Comparison of ENCODE assay signal across 11 cellular contexts in the genomic region with DNA sequence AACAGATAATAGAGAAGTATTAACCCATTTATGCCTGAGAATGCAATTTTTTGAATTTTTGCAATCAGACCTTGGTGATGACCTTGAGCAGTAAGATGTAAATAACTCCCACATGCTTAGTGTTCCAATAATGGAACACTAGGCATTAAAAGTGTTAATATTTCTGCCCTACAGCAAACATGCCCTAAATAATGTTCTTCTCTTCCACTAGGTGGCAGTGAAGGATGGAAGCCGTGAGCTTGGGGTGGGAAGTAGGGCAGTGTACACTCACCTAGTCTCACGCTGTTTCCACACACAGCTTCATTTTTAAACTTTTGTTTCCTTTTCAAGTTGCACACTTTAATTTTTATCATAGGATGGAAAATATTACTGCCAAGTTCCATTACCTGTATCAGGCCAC.
DNase-seq lines count a peak whose midpoint lies in the region; ATAC-seq and TF ChIP-seq lines count a peak whose summit lies in the region.
"Had no signal": no experiment of that assay in that cellular context is flagged by ENCODE, and none has a peak within 500 bp of the region (broad histone marks: within the 10 kb centered on the region; RNA-seq: fewer than 3 reads in every experiment).

No MANE protein-coding gene starts in this region.

- no peak for ATAC-seq in GM18867 (IDR thresholded peaks at IDR 0.05; ENCODE audit: unreplicated experiment)
- ATAC-seq: activated T-cell treated with anti-CD3 and anti-CD28 coated beads, Interleukin-2, amount 50 U/mL, for 4 hours had no signal

- TF ChIP-seq CTCF in LNCaP clone FGC (IDR thresholded peaks at IDR 0.05; ENCODE audit: control insufficient read depth, extremely low read depth, insufficient read depth) = peak; percentile 50

- no peak overlapping the region for H3K4me3 ChIP-seq in LNCaP clone FGC (ENCODE audit: low read depth, low read length)

- DNase-seq in NCI-H146 (lab: John Stamatoyannopoulos, UW) (peak; percentile 9), NCI-H146 treated with DMSO at 0.1 percent for 48 hours (lab: John Stamatoyannopoulos, UW; ENCODE audit: unreplicated experiment) (no peak), LNCaP clone FGC (ENCODE audit: low read depth) (peak; percentile 0), UCSD-AML1 (lab: John Stamatoyannopoulos, UW; ENCODE audit: unreplicated experiment) (peak; percentile 12), medulla oblongata (ENCODE audit: extremely low spot score) (peak; percentile 25), GM03348 (ENCODE audit: low spot score) (no peak), DMS79 (lab: John Stamatoyannopoulos, UW) (no peak)
- DNase-seq: activated T-cell treated with anti-CD3 and anti-CD28 coated beads, Interleukin-2, amount 50 U/mL, for 4 hours; right cardiac atrium; T-helper 9 cell had no signal

Comparison
In these comparisons a context has a peak if more than half of its experiments do, and no peak if none do; other contexts are left out.
1. DNase-seq: peak in NCI-H146 (single experiment), LNCaP clone FGC (single experiment), UCSD-AML1 (single experiment) and medulla oblongata (single experiment); none in NCI-H146 treated with DMSO at 0.1 percent for 48 hours (single experiment), GM03348 (single experiment) and DMS79 (single experiment).